11 cellular contexts compared by ENCODE assay signal in genomic region chr17:21463779-21464407, GRCh38.
DNase-seq lines count a peak whose midpoint lies in the region; ATAC-seq, FAIRE-seq and TF ChIP-seq lines count a peak whose summit lies in the region.
"Had no signal": no experiment of that assay in that cellular context is flagged by ENCODE, and none has a peak within 500 bp of the region (broad histone marks: within the 10 kb centered on the region; RNA-seq: fewer than 3 reads in every experiment).

No MANE protein-coding gene starts in this region.

- DNase-seq in central memory CD8-positive, alpha-beta T cell (ENCODE audit: low spot score in 2 of 2): no peak
- no peak for DNase-seq in immature natural killer cell
- DNase-seq in psoas muscle: no peak
- DNase-seq in urothelium cell line (ENCODE audit: low spot score): no peak
- DNase-seq in CD8-positive, alpha-beta memory T cell: no peak
- DNase-seq: Peyer's patch; stimulated activated naive CD4-positive, alpha-beta T cell had no signal

- CTCF ChIA-PET in CD8-positive, alpha-beta memory T cell (lab: Charles Lee): no interaction called here

- no peak overlapping the region for H3K4me3 Mint-ChIP-seq in central memory CD8-positive, alpha-beta T cell
- peak overlapping the region in 4 of 5 donors; percentile 51 to 82 (median 74) for H3K4me3 Mint-ChIP-seq in immature natural killer cell
- no peak overlapping the region for H3K4me3 Mint-ChIP-seq in CD8-positive, alpha-beta memory T cell
- H3K4me3 Mint-ChIP-seq: T-helper 2 cell treated with Interferon-gamma antibody and Interleukin-4, amounts not matched to agents 5 μg/mL and 100 μg/mL, for 36 hours had no signal

- peaks cover 14% of the 10 kb centered on the region for H3K27me3 Mint-ChIP-seq in central memory CD8-positive, alpha-beta T cell
- H3K27me3 Mint-ChIP-seq in immature natural killer cell (ENCODE audit: low read depth in 3 of 3): peaks cover 0 to 7% (median 2%) of the 10 kb centered on the region in 3 donors
- peaks cover 9 to 24% of the 10 kb centered on the region in 2 donors for H3K27me3 Mint-ChIP-seq in CD8-positive, alpha-beta memory T cell

- H3K4me1 ChIP-seq in HUES48 (ENCODE audit: control insufficient read depth, insufficient read depth, low read length) (peaks cover 8% of the 10 kb centered on the region; the same call in 1 of the 2 replicates), psoas muscle (no peaks in the 10 kb centered on the region)
- H3K4me1 ChIP-seq in CD8-positive, alpha-beta memory T cell (ENCODE audit: insufficient read depth, low read length): peaks cover 10% of the 10 kb centered on the region
- H3K4me1 ChIP-seq: adrenal gland had no signal

- H3K9me3 Mint-ChIP-seq in central memory CD8-positive, alpha-beta T cell: no peaks in the 10 kb centered on the region
- H3K9me3 Mint-ChIP-seq in immature natural killer cell: no peaks in the 10 kb centered on the region
- no peaks in the 10 kb centered on the region for H3K9me3 Mint-ChIP-seq in CD8-positive, alpha-beta memory T cell
- H3K9me3 Mint-ChIP-seq: T-helper 2 cell treated with Interferon-gamma antibody and Interleukin-4, amounts not matched to agents 5 μg/mL and 100 μg/mL, for 36 hours had no signal

- H3K27ac Mint-ChIP-seq in central memory CD8-positive, alpha-beta T cell (ENCODE audit: low read depth): peak overlapping the region; percentile 66
- peak overlapping the region in 5 of 6 donors; percentile 77 to 88 (median 77) for H3K27ac Mint-ChIP-seq in immature natural killer cell
- H3K27ac Mint-ChIP-seq in CD8-positive, alpha-beta memory T cell: peak overlapping the region in 2 of 8 donors; percentile 80 to 85

- WGBS in psoas muscle, 3 donors: 26 to 35% (median 34%) methylated on average over 48 of the region's 48 CpGs

- TF ChIP-seq CTCF in psoas muscle (IDR thresholded peaks at IDR 0.05): no peak

- H3K9ac ChIP-seq in HUES48 (ENCODE audit: low read depth, low read length): no peak overlapping the region

- ATAC-seq in central memory CD8-positive, alpha-beta T cell (replicated peaks; ENCODE audit: extremely low read depth, poor library complexity, severe bottlenecking): no peak
- ATAC-seq in psoas muscle (peak in 1 of 4 donors; percentile 21), HG02884 (IDR thresholded peaks at IDR 0.05; ENCODE audit: unreplicated experiment) (no peak)

- peaks cover 20% of the 10 kb centered on the region for H3K4me1 Mint-ChIP-seq in central memory CD8-positive, alpha-beta T cell
- H3K4me1 Mint-ChIP-seq in immature natural killer cell: peaks cover 17 to 20% of the 10 kb centered on the region in 2 donors
- H3K4me1 Mint-ChIP-seq in CD8-positive, alpha-beta memory T cell: peaks cover 7 to 14% (median 8%) of the 10 kb centered on the region in 3 donors

- H3K4me3 ChIP-seq in HUES48 (ENCODE audit: low read depth, low read length) (peak overlapping the region; percentile 62), psoas muscle (peak overlapping the region; percentile 28)
- no peak overlapping the region for H3K4me3 ChIP-seq in CD8-positive, alpha-beta memory T cell (ENCODE audit: low read length)
- H3K4me3 ChIP-seq: Peyer's patch had no signal

- H3K36me3 ChIP-seq in HUES48 (ENCODE audit: control insufficient read depth, insufficient read depth, low read length) (no peaks in the 10 kb centered on the region), psoas muscle (ENCODE audit: insufficient read depth in 1 of 2, low read depth in 1 of 2) (no peaks in the 10 kb centered on the region)
- no peaks in the 10 kb centered on the region for H3K36me3 ChIP-seq in CD8-positive, alpha-beta memory T cell (ENCODE audit: insufficient read depth, low read length)
- H3K36me3 ChIP-seq: adrenal gland, Peyer's patch had no signal

- H3K27me3 ChIP-seq in HUES48 (ENCODE audit: control insufficient read depth, insufficient read depth, low read length) (peaks cover 38% of the 10 kb centered on the region), psoas muscle (ENCODE audit: insufficient read depth in 3 of 3, low read length in 2 of 3) (peaks cover 0 to 4% (median 0%) of the 10 kb centered on the region in 3 donors)
- H3K27me3 ChIP-seq in CD8-positive, alpha-beta memory T cell (ENCODE audit: insufficient read depth, low read length, poor library complexity, severe bottlenecking): no peaks in the 10 kb centered on the region
- H3K27me3 ChIP-seq: adrenal gland, Peyer's patch had no signal

- H3K9me3 ChIP-seq in HUES48 (ENCODE audit: control insufficient read depth, insufficient read depth, low read length) (no peaks in the 10 kb centered on the region), psoas muscle (no peaks in the 10 kb centered on the region)
- H3K9me3 ChIP-seq in CD8-positive, alpha-beta memory T cell (ENCODE audit: low read length): no peaks in the 10 kb centered on the region
- H3K9me3 ChIP-seq: adrenal gland, Peyer's patch had no signal

- H3K36me3 Mint-ChIP-seq in central memory CD8-positive, alpha-beta T cell (ENCODE audit: insufficient read depth): peaks cover 3% of the 10 kb centered on the region
- no peaks in the 10 kb centered on the region for H3K36me3 Mint-ChIP-seq in immature natural killer cell
- no peaks in the 10 kb centered on the region for H3K36me3 Mint-ChIP-seq in CD8-positive, alpha-beta memory T cell

- FAIRE-seq in urothelium cell line (lab: Jason Lieb, UNC): no peak

- no peak overlapping the region for H3K27ac ChIP-seq in HUES48 (ENCODE audit: low read depth, low read length)
- H3K27ac ChIP-seq in psoas muscle: no peak overlapping the region
- no peak overlapping the region for H3K27ac ChIP-seq in CD8-positive, alpha-beta memory T cell (ENCODE audit: low read depth, low read length)
- H3K27ac ChIP-seq: adrenal gland, Peyer's patch had no signal

- intact Hi-C loops in psoas muscle (cut with DNase I): loop anchor here in 1 of 2 donors (5.0 kb wide), 1 partner anchor 38 kb away; no protein-coding TSS in a partner anchor

- POLR2A ChIA-PET in CD8-positive, alpha-beta memory T cell (lab: Charles Lee): no interaction called here

Comparison
In these comparisons a context has a peak if more than half of its experiments do, and no peak if none do; other contexts are left out.
1. H3K4me3 Mint-ChIP-seq: peak in immature natural killer cell (4 of 5); none in central memory CD8-positive, alpha-beta T cell (single experiment) and CD8-positive, alpha-beta memory T cell (0 of 7).